In genomic region chr13:38042771-38043170, GRCh38 we compare ENCODE assay signal across 23 cellular contexts.
"Had no signal": no experiment of that assay in that cellular context is flagged by ENCODE, and none has a peak within 500 bp of the region (broad histone marks: within the 10 kb centered on the region; RNA-seq: fewer than 3 reads in every experiment).

No MANE protein-coding gene starts in this region.

- H3K27ac ChIP-seq: body of pancreas, esophagus squamous epithelium, gastrocnemius medialis, heart left ventricle, neutrophil, suprapubic skin, VCaP had no signal

- H3K27ac Mint-ChIP-seq: activated T-helper 17 cell treated with anti-CD3 and anti-CD28 coated beads, Interleukin-2, amount 50 U/mL, for 72 hours; immature natural killer cell; natural killer cell had no signal

- H3K4me1 ChIP-seq: body of pancreas, esophagus squamous epithelium, gastrocnemius medialis, heart left ventricle, suprapubic skin had no signal

- DNase-seq: activated CD4-positive, alpha-beta T cell treated with anti-CD3 and anti-CD28 coated beads for 1 hour; activated CD4-positive, alpha-beta T cell treated with anti-CD3 and anti-CD28 coated beads, Interleukin-2, amount 50 U/mL, for 4 hours; activated naive CD4-positive, alpha-beta T cell treated with Interleukin-2 at 50 U/mL for 16 hours; body of pancreas; cortex of kidney; effector CD8-positive, alpha-beta T cell; esophagus squamous epithelium; gastrocnemius medialis; heart left ventricle; immature natural killer cell; mesendoderm; natural killer cell; posterior cingulate gyrus; retina; small intestine; stimulated activated CD4-positive, alpha-beta T cell treated with anti-CD3 and anti-CD28 coated beads, Interleukin-4, amount 100 ng/mL, for 24 hours; stimulated activated naive CD8-positive, alpha-beta T cell treated with anti-CD3 and anti-CD28 coated beads, Interleukin-15, Interleukin-2, amounts not matched to agents 100 U/mL and 50 U/mL, for 24 hours; trophoblast cell had no signal

- H3K27me3 Mint-ChIP-seq: activated T-helper 17 cell treated with anti-CD3 and anti-CD28 coated beads, Interleukin-2, amount 50 U/mL, for 72 hours; central memory CD8-positive, alpha-beta T cell had no signal

- H3K4me3 ChIP-seq: body of pancreas, esophagus squamous epithelium, gastrocnemius medialis, heart left ventricle, suprapubic skin had no signal

- H3K4me3 Mint-ChIP-seq: activated T-helper 17 cell treated with anti-CD3 and anti-CD28 coated beads, Interleukin-2, amount 50 U/mL, for 72 hours; central memory CD8-positive, alpha-beta T cell; immature natural killer cell; natural killer cell had no signal

- H3K4me1 Mint-ChIP-seq: activated T-helper 17 cell treated with anti-CD3 and anti-CD28 coated beads, Interleukin-2, amount 50 U/mL, for 72 hours; central memory CD8-positive, alpha-beta T cell; immature natural killer cell; natural killer cell had no signal

- H3K36me3 ChIP-seq: esophagus squamous epithelium, gastrocnemius medialis, heart left ventricle, neutrophil, suprapubic skin had no signal

- H3K9me3 ChIP-seq: body of pancreas, gastrocnemius medialis, neutrophil, suprapubic skin had no signal

- H3K27me3 ChIP-seq: body of pancreas, esophagus squamous epithelium, gastrocnemius medialis, heart left ventricle, neutrophil, suprapubic skin had no signal
